Comparison of ENCODE assay signal across 8 cellular contexts in genomic region chr19:45406957-45407375, GRCh38. TPM values are rescaled to one million over a fixed set of nuclear protein-coding genes. Genes with fewer than 3 reads are reported as not detected.
DNase-seq lines count a peak whose midpoint lies in the region; ATAC-seq and TF ChIP-seq lines count a peak whose summit lies in the region.

No MANE protein-coding gene starts in this region.

- no peaks in the 10 kb centered on the region for H3K9me3 Mint-ChIP-seq in HFFc6

- ATAC-seq in body of pancreas (no peak), HG03571 (IDR thresholded peaks at IDR 0.05; ENCODE audit: unreplicated experiment) (no peak)

- H3K27me3 Mint-ChIP-seq in HFFc6 (ENCODE audit: insufficient read depth) = peaks cover 17% of the 10 kb centered on the region

- no peak for TF ChIP-seq CTCF in A673 (conservative IDR thresholded peaks at IDR 0.05; ENCODE audit: low read depth, low read length)
- no peak; the same call in 1 of the 2 replicates for TF ChIP-seq CTCF in HFFc6 (IDR thresholded peaks at IDR 0.05)
- TF ChIP-seq CTCF in body of pancreas (IDR thresholded peaks at IDR 0.05) = no peak

- POLR2A ChIA-PET in A673 (lab: Charles Lee; ENCODE audit: low non-redundant PET) = no interaction called here

- TSS peak; percentile 12 for BruUV-seq in A673 (replicated peaks; lab: Mats Ljungman, UMichigan)

- DNase-seq in A673 (ENCODE audit: low spot score) (no peak), HFFc6 (no peak), body of pancreas (no peak), mucosa of gallbladder (ENCODE audit: low spot score) (no peak), NOMO-1 treated with dmso at 0.1 percent for 144 hours (lab: John Stamatoyannopoulos, UW; ENCODE audit: unreplicated experiment) (no peak), caudate nucleus (lab: John Stamatoyannopoulos, UW) (no peak)

- no peaks in the 10 kb centered on the region for H3K27me3 ChIP-seq in A673 (replicated peaks; ENCODE audit: insufficient read depth, low read depth, low read length, poor library complexity)
- H3K27me3 ChIP-seq in body of pancreas = no peaks in the 10 kb centered on the region
- H3K27me3 ChIP-seq in mononuclear cell (ENCODE audit: insufficient read depth, low read length) = peaks cover 32% of the 10 kb centered on the region

- H3K4me3 ChIP-seq in A673 (ENCODE audit: low read depth, low read length, poor library complexity, severe bottlenecking) (peak overlapping the region; percentile 68), body of pancreas (peak overlapping the region; percentile 85 to 92), mononuclear cell (ENCODE audit: low read length) (peak overlapping the region; percentile 72)

- H3K36me3 ChIP-seq in A673 (ENCODE audit: insufficient read depth, low read length, poor library complexity, severe bottlenecking) = no peaks in the 10 kb centered on the region
- H3K36me3 ChIP-seq in body of pancreas (replicated peaks in 1 of 2; ENCODE audit: insufficient read depth in 1 of 2, low read depth in 2 of 2) = no peaks in the 10 kb centered on the region

- peaks cover 61% of the 10 kb centered on the region for H3K4me1 Mint-ChIP-seq in HFFc6 (ENCODE audit: low read depth)

- intact Hi-C loops in A673 (cut with micrococcal nuclease; ENCODE audit: unreplicated experiment) = no loop called here
- intact Hi-C loops in body of pancreas (cut with DNase I) = no loop called here

- peaks cover 28% of the 10 kb centered on the region for H3K36me3 Mint-ChIP-seq in HFFc6 (ENCODE audit: low read depth)

- peak overlapping the region; percentile 96 for H3K27ac ChIP-seq in A673 (ENCODE audit: low read depth, low read length, poor library complexity, severe bottlenecking)
- peak overlapping the region in 2 of 4 donors; percentile 96 for H3K27ac ChIP-seq in body of pancreas
- H3K27ac ChIP-seq in caudate nucleus (ENCODE audit: low read depth, low read length) = no peak overlapping the region

- H3K4me1 ChIP-seq in A673 (ENCODE audit: insufficient read depth, low read length, poor library complexity, severe bottlenecking) = peaks cover 10% of the 10 kb centered on the region
- H3K4me1 ChIP-seq in body of pancreas = peaks cover 44% of the 10 kb centered on the region
- H3K4me1 ChIP-seq in mononuclear cell (ENCODE audit: insufficient read depth, low read length) = peaks cover 56% of the 10 kb centered on the region

- peak overlapping the region; percentile 97 for H3K27ac Mint-ChIP-seq in HFFc6

- whole genome bisulfite sequencing in body of pancreas, 2 donors = 0 to 1% methylated on average over 16 of the region's 16 CpGs

- CTCF ChIA-PET in A673 (lab: Charles Lee) = no interaction called here

- H3K4me3 Mint-ChIP-seq in HFFc6 = peak overlapping the region; percentile 97

- TF ChIP-seq POLR2A in body of pancreas (IDR thresholded peaks at IDR 0.05) = no peak

- H3K9me3 ChIP-seq in A673 (ENCODE audit: low read depth, low read length, poor library complexity, severe bottlenecking) (no peaks in the 10 kb centered on the region), body of pancreas (no peaks in the 10 kb centered on the region), mononuclear cell (ENCODE audit: low read depth, low read length) (no peaks in the 10 kb centered on the region)

RNA-seq across cellular contexts. Expression of gene POLR1G, which starts 0.5 kb away (rescaled TPM):
- 23.2 and 30.1 TPM in 2 replicates for total RNA-seq in A673 (2021)
- 10 to 100 TPM; 13.7 to 25.8 (median 15.1) TPM for total RNA-seq in HFFc6 (2021; fragmentation: NEBNext Ultra II Directional; extraction: Animal tissue kit (Norgen Biotek cat#: 25700))
- total RNA-seq in body of pancreas = 1 to 10 TPM; 1.8 to 2.0 TPM
- 0.10 TPM for total RNA-seq in mononuclear cell
- 4.9 TPM for total RNA-seq in mucosa of gallbladder

RNA-seq across cellular contexts. Expression of gene PPP1R13L, which starts 2.1 kb away (rescaled TPM):
- total RNA-seq in A673 (2021) = 5.5 and 8.1 TPM in 2 replicates
- 10 to 100 TPM; 10.2 to 24.7 (median 22.2) TPM for total RNA-seq in HFFc6 (2021; fragmentation: NEBNext Ultra II Directional; extraction: Animal tissue kit (Norgen Biotek cat#: 25700))
- 10 to 100 TPM; 26.4 to 32.9 TPM for total RNA-seq in body of pancreas
- 0.52 TPM for total RNA-seq in mononuclear cell
- total RNA-seq in mucosa of gallbladder = 54.2 TPM

RNA-seq across cellular contexts. Expression of gene ERCC1, which starts 16.8 kb away (rescaled TPM):
- total RNA-seq in A673 (2021) (158 and 165 TPM in 2 replicates), body of pancreas (10 to 100 TPM; 91.3 to 97.9 TPM), mononuclear cell (33.6 TPM), mucosa of gallbladder (57.0 TPM)
- 100 to 1,000 TPM; 106 to 129 (median 117) TPM for total RNA-seq in HFFc6 (2021; fragmentation: NEBNext Ultra II Directional; extraction: Animal tissue kit (Norgen Biotek cat#: 25700))

RNA-seq across cellular contexts. Expression of gene ERCC2, which starts 36.6 kb away (rescaled TPM):
- 51.6 and 59.2 TPM in 2 replicates for total RNA-seq in A673 (2021)
- total RNA-seq in HFFc6 (2021; fragmentation: NEBNext Ultra II Directional; extraction: Animal tissue kit (Norgen Biotek cat#: 25700)) = 100 to 1,000 TPM in 1 of 6 experiments, 10 to 100 TPM in 5; 80.2 to 108 (median 87.8) TPM
- total RNA-seq in body of pancreas = 10 to 100 TPM in 1 of 2 donors, 1 to 10 TPM in 1; 7.8 to 29.3 TPM
- total RNA-seq in mononuclear cell = 4.2 TPM
- total RNA-seq in mucosa of gallbladder = 23.8 TPM
